ENCODE assay signal across 12 cellular contexts in genomic region chr3:123678108-123678511, GRCh38.
DNase-seq lines count a peak whose midpoint lies in the region; ATAC-seq and TF ChIP-seq lines count a peak whose summit lies in the region.
"Had no signal": no experiment of that assay in that cellular context is flagged by ENCODE, and none has a peak within 500 bp of the region (broad histone marks: within the 10 kb centered on the region; RNA-seq: fewer than 3 reads in every experiment).

No MANE protein-coding gene starts in this region.

- H3K27me3 ChIP-seq in osteoblast (ENCODE audit: insufficient read depth, low read length) (no peaks in the 10 kb centered on the region), BE2C (no peaks in the 10 kb centered on the region)

- TF ChIP-seq CTCF in choroid plexus epithelial cell (conservative IDR thresholded peaks at IDR 0.05; ENCODE audit: low read depth, low read length) (no peak), osteoblast (IDR thresholded peaks at IDR 0.05; ENCODE audit: extremely low read depth, low read depth, low read length) (no peak), BE2C (IDR thresholded peaks at IDR 0.05; ENCODE audit: low read depth, low read length) (no peak)

- H3K36me3 Mint-ChIP-seq in naive thymus-derived CD8-positive, alpha-beta T cell, result no peaks in the 10 kb centered on the region

- peak overlapping the region; percentile 55 for H3K27ac ChIP-seq in osteoblast (ENCODE audit: low read depth, low read length)

- peaks cover 21% of the 10 kb centered on the region for H3K4me1 ChIP-seq in osteoblast (ENCODE audit: insufficient read depth, low read length)
- H3K4me1 ChIP-seq in BE2C, result no peaks in the 10 kb centered on the region

- H3K36me3 ChIP-seq in osteoblast (ENCODE audit: insufficient read depth, low read length) (peaks cover 68% of the 10 kb centered on the region), BE2C (no peaks in the 10 kb centered on the region)

- no peaks in the 10 kb centered on the region for H3K9me3 ChIP-seq in osteoblast (ENCODE audit: low read depth, low read length)
- H3K9me3 ChIP-seq in BE2C, result no peaks in the 10 kb centered on the region

- POLR2A ChIA-PET in naive thymus-derived CD8-positive, alpha-beta T cell (lab: Charles Lee), result no interaction called here

- no peak overlapping the region for H3K27ac Mint-ChIP-seq in naive thymus-derived CD8-positive, alpha-beta T cell

- H2AFZ ChIP-seq in osteoblast (ENCODE audit: low read length), result no peak overlapping the region

- H3K4me3 Mint-ChIP-seq in naive thymus-derived CD8-positive, alpha-beta T cell, result no peak overlapping the region

- in situ Hi-C loops in Caki2 (cut with HindIII; ENCODE audit: low pct_unique_long_range_greater_than_20kb, low sequenced_read_pairs), result no loop called here

- H3K27me3 Mint-ChIP-seq in naive thymus-derived CD8-positive, alpha-beta T cell, result peaks cover 0 to 25% (median 0%) of the 10 kb centered on the region in 5 donors

- H3K4me1 Mint-ChIP-seq in naive thymus-derived CD8-positive, alpha-beta T cell, result no peaks in the 10 kb centered on the region

- no peaks in the 10 kb centered on the region for H4K20me1 ChIP-seq in osteoblast (ENCODE audit: insufficient read depth, low read length)

- peak overlapping the region; percentile 54 for H3K4me2 ChIP-seq in osteoblast (ENCODE audit: insufficient read depth, low read length)

- DNase-seq in Caki2 (ENCODE audit: low read depth) (peak; percentile 14), LHCN-M2 (ENCODE audit: low read depth) (peak; percentile 97), choroid plexus epithelial cell (ENCODE audit: low read depth) (peak; percentile 80), osteoblast (ENCODE audit: insufficient read length, low spot score, missing footprints) (peak; percentile 97), GDM1 (lab: John Stamatoyannopoulos, UW) (no peak), dermis blood vessel endothelial cell (no peak), BE2C (no peak)
- no peak for DNase-seq in naive thymus-derived CD8-positive, alpha-beta T cell
- DNase-seq: DMS53, NCI-H2227 treated with DMSO at 0.1 percent for 48 hours, posterior cingulate gyrus, SW 1271 had no signal

- ATAC-seq in naive thymus-derived CD8-positive, alpha-beta T cell, result no peak

- no peak overlapping the region for H3K4me3 ChIP-seq in choroid plexus epithelial cell (ENCODE audit: low read depth, low read length)
- H3K4me3 ChIP-seq in osteoblast (ENCODE audit: insufficient read depth, low read length), result no peak overlapping the region
- H3K4me3 ChIP-seq in BE2C (ENCODE audit: low read depth, low read length), result no peak overlapping the region

- no peaks in the 10 kb centered on the region for H3K9me3 Mint-ChIP-seq in naive thymus-derived CD8-positive, alpha-beta T cell

- no peaks in the 10 kb centered on the region for H3K79me2 ChIP-seq in osteoblast (ENCODE audit: insufficient read depth, low read length)

Comparison
In these comparisons a context has a peak if more than half of its experiments do, and no peak if none do; other contexts are left out.
1. DNase-seq: peak in Caki2 (single experiment), LHCN-M2 (single experiment), choroid plexus epithelial cell (single experiment) and osteoblast (single experiment); none in GDM1 (single experiment), dermis blood vessel endothelial cell (single experiment), naive thymus-derived CD8-positive, alpha-beta T cell (0 of 10) and BE2C (single experiment).